In genomic region chr10:102927311-102928010, GRCh38 we compare ENCODE assay signal across 17 cellular contexts. TPM values are rescaled to one million over a fixed set of nuclear protein-coding genes. Genes with fewer than 3 reads are reported as not detected.
DNase-seq lines count a peak whose midpoint lies in the region; ATAC-seq, FAIRE-seq and TF ChIP-seq lines count a peak whose summit lies in the region.
"Had no signal": no experiment of that assay in that cellular context is flagged by ENCODE, and none has a peak within 500 bp of the region (broad histone marks: within the 10 kb centered on the region; RNA-seq: fewer than 3 reads in every experiment).

No MANE protein-coding gene starts in this region.

- H3K9me3 Mint-ChIP-seq in activated T-helper 1 cell treated with anti-CD3 and anti-CD28 coated beads, Interleukin-12 subunit alpha, Interleukin-12 subunit beta, Interleukin-2, Interleukin-4 antibody, amounts not matched to agents 30 ng/mL and 10 ng/mL and 1 ng/mL, durations not matched to agents 14 hours and 24 hours and 36 hours, result no peaks in the 10 kb centered on the region
- no peaks in the 10 kb centered on the region for H3K9me3 Mint-ChIP-seq in natural killer cell treated with Interleukin-12 subunit alpha and Interleukin-12 subunit beta and Interleukin-15 and Interleukin-18, amount 100 ng/mL, for 72 hours
- H3K9me3 Mint-ChIP-seq: stimulated activated effector memory CD8-positive, alpha-beta T cell treated with anti-CD3 and anti-CD28 coated beads, Interleukin-12 subunit alpha, Interleukin-12 subunit beta, amount 100 ng/mL, for 72 hours had no signal

- H3K27ac Mint-ChIP-seq in activated T-helper 1 cell treated with anti-CD3 and anti-CD28 coated beads, Interleukin-12 subunit alpha, Interleukin-12 subunit beta, Interleukin-2, Interleukin-4 antibody, amounts not matched to agents 30 ng/mL and 10 ng/mL and 1 ng/mL, durations not matched to agents 14 hours and 24 hours and 36 hours, result peak overlapping the region; percentile 12
- H3K27ac Mint-ChIP-seq in natural killer cell treated with Interleukin-12 subunit alpha and Interleukin-12 subunit beta and Interleukin-15 and Interleukin-18, amount 100 ng/mL, for 72 hours, result peak overlapping the region in 1 of 2 donors; percentile 11
- H3K27ac Mint-ChIP-seq: stimulated activated effector memory CD8-positive, alpha-beta T cell treated with anti-CD3 and anti-CD28 coated beads, Interleukin-12 subunit alpha, Interleukin-12 subunit beta, amount 100 ng/mL, for 72 hours had no signal

- intact Hi-C loops in activated T-helper 1 cell treated with anti-CD3 and anti-CD28 coated beads, Interleukin-12 subunit alpha, Interleukin-12 subunit beta, Interleukin-2, Interleukin-4 antibody, amounts not matched to agents 30 ng/mL and 10 ng/mL and 1 ng/mL, durations not matched to agents 14 hours and 24 hours and 36 hours (cut with micrococcal nuclease), result no loop called here

- peaks cover 7% of the 10 kb centered on the region for H3K36me3 Mint-ChIP-seq in activated T-helper 1 cell treated with anti-CD3 and anti-CD28 coated beads, Interleukin-12 subunit alpha, Interleukin-12 subunit beta, Interleukin-2, Interleukin-4 antibody, amounts not matched to agents 30 ng/mL and 10 ng/mL and 1 ng/mL, durations not matched to agents 14 hours and 24 hours and 36 hours (ENCODE audit: low read depth)
- no peaks in the 10 kb centered on the region for H3K36me3 Mint-ChIP-seq in natural killer cell treated with Interleukin-12 subunit alpha and Interleukin-12 subunit beta and Interleukin-15 and Interleukin-18, amount 100 ng/mL, for 72 hours

- no peak for TF ChIP-seq POLR2A in GM12891 (IDR thresholded peaks at IDR 0.05; ENCODE audit: low read depth, low read length)

- peak; percentile 89 for FAIRE-seq in GM12891 (lab: Jason Lieb, UNC)

- no peak overlapping the region for H3K4me3 Mint-ChIP-seq in activated T-helper 1 cell treated with anti-CD3 and anti-CD28 coated beads, Interleukin-12 subunit alpha, Interleukin-12 subunit beta, Interleukin-2, Interleukin-4 antibody, amounts not matched to agents 30 ng/mL and 10 ng/mL and 1 ng/mL, durations not matched to agents 14 hours and 24 hours and 36 hours
- H3K4me3 Mint-ChIP-seq in natural killer cell treated with Interleukin-12 subunit alpha and Interleukin-12 subunit beta and Interleukin-15 and Interleukin-18, amount 100 ng/mL, for 72 hours, result no peak overlapping the region
- H3K4me3 Mint-ChIP-seq: stimulated activated effector memory CD8-positive, alpha-beta T cell treated with anti-CD3 and anti-CD28 coated beads, Interleukin-12 subunit alpha, Interleukin-12 subunit beta, amount 100 ng/mL, for 72 hours had no signal

- no peaks in the 10 kb centered on the region for H3K27me3 Mint-ChIP-seq in activated T-helper 1 cell treated with anti-CD3 and anti-CD28 coated beads, Interleukin-12 subunit alpha, Interleukin-12 subunit beta, Interleukin-2, Interleukin-4 antibody, amounts not matched to agents 30 ng/mL and 10 ng/mL and 1 ng/mL, durations not matched to agents 14 hours and 24 hours and 36 hours (ENCODE audit: insufficient read depth)
- H3K27me3 Mint-ChIP-seq in natural killer cell treated with Interleukin-12 subunit alpha and Interleukin-12 subunit beta and Interleukin-15 and Interleukin-18, amount 100 ng/mL, for 72 hours, result no peaks in the 10 kb centered on the region

- H3K4me1 Mint-ChIP-seq in activated T-helper 1 cell treated with anti-CD3 and anti-CD28 coated beads, Interleukin-12 subunit alpha, Interleukin-12 subunit beta, Interleukin-2, Interleukin-4 antibody, amounts not matched to agents 30 ng/mL and 10 ng/mL and 1 ng/mL, durations not matched to agents 14 hours and 24 hours and 36 hours (ENCODE audit: low read depth), result peaks cover 25% of the 10 kb centered on the region
- peaks cover 11 to 18% of the 10 kb centered on the region in 2 donors for H3K4me1 Mint-ChIP-seq in natural killer cell treated with Interleukin-12 subunit alpha and Interleukin-12 subunit beta and Interleukin-15 and Interleukin-18, amount 100 ng/mL, for 72 hours (ENCODE audit: low read depth in 2 of 2)

- peak; percentile 32 to 73 for ATAC-seq in natural killer cell treated with Interleukin-12 subunit alpha and Interleukin-12 subunit beta and Interleukin-15 and Interleukin-18, amount 100 ng/mL, for 72 hours
- ATAC-seq in HG02623 (IDR thresholded peaks at IDR 0.05; ENCODE audit: unreplicated experiment), result no peak
- ATAC-seq: gastroesophageal sphincter; stimulated activated effector memory CD8-positive, alpha-beta T cell treated with anti-CD3 and anti-CD28 coated beads, Interleukin-12 subunit alpha, Interleukin-12 subunit beta, amount 100 ng/mL, for 72 hours had no signal

- DNase-seq in GM12891 (ENCODE audit: insufficient read length, low spot score), result no peak
- DNase-seq in NOMO-1 treated with dmso at 0.1 percent for 144 hours (lab: John Stamatoyannopoulos, UW; ENCODE audit: unreplicated experiment), result peak; percentile 71
- DNase-seq in activated T-helper 1 cell treated with anti-CD3 and anti-CD28 coated beads, Interleukin-12 subunit alpha, Interleukin-12 subunit beta, Interleukin-2, Interleukin-4 antibody, amounts not matched to agents 30 ng/mL and 10 ng/mL and 1 ng/mL, durations not matched to agents 14 hours and 24 hours and 36 hours (ENCODE audit: low spot score), result no peak
- DNase-seq in natural killer cell treated with Interleukin-12 subunit alpha and Interleukin-12 subunit beta and Interleukin-15 and Interleukin-18, amount 100 ng/mL, for 72 hours (ENCODE audit: low spot score), result no peak
- DNase-seq in NCI-H1417 treated with DMSO at 0.1 percent for 48 hours (lab: John Stamatoyannopoulos, UW), result no peak
- DNase-seq in HPDE6-E6E7 (ENCODE audit: extremely low spot score), result no peak
- DNase-seq: activated CD4-positive, alpha-beta T cell treated with anti-CD3 and anti-CD28 coated beads for 1 hour; amniotic stem cell; C1 segment of cervical spinal cord; Karpas-422; NCI-H187; NCI-H446; occipital lobe had no signal

TF ChIP-seq in GM12891, 5 proteins besides CTCF, POLR2A, EP300 and RAD21:
- TF ChIP-seq TAF1 (IDR thresholded peaks at IDR 0.05; ENCODE audit: low read depth, low read length) (no peak), POU2F2 (IDR thresholded peaks at IDR 0.05; ENCODE audit: low read depth, low read length) (no peak), SPI1 (IDR thresholded peaks at IDR 0.05; ENCODE audit: low read depth, low read length) (no peak), POLR2AphosphoS5 (IDR thresholded peaks at IDR 0.05; ENCODE audit: low read depth, low read length) (no peak), PAX5 (IDR thresholded peaks at IDR 0.05; ENCODE audit: insufficient read depth, low read length, severe bottlenecking) (no peak)

RNA-seq across cellular contexts. Expression of gene CNNM2, which starts 9.4 kb away (rescaled TPM):
- polyA plus RNA-seq in GM12891 (2012; ENCODE audit: low read depth, missing spikeins), result 3.6 TPM
- total RNA-seq in activated T-helper 1 cell treated with anti-CD3 and anti-CD28 coated beads, Interleukin-12 subunit alpha, Interleukin-12 subunit beta, Interleukin-2, Interleukin-4 antibody, amounts not matched to agents 30 ng/mL and 10 ng/mL and 1 ng/mL, durations not matched to agents 14 hours and 24 hours and 36 hours, result 5.5 and 6.6 TPM in 2 replicates
- 10 to 100 TPM in 1 of 2 donors, 1 to 10 TPM in 1; 6.2 to 11.2 TPM for total RNA-seq in natural killer cell treated with Interleukin-12 subunit alpha and Interleukin-12 subunit beta and Interleukin-15 and Interleukin-18, amount 100 ng/mL, for 72 hours

RNA-seq across cellular contexts. Expression of gene AS3MT, which starts 58.2 kb away (rescaled TPM):
- 3.7 TPM for polyA plus RNA-seq in GM12891 (2012; ENCODE audit: low read depth, missing spikeins)
- total RNA-seq in activated T-helper 1 cell treated with anti-CD3 and anti-CD28 coated beads, Interleukin-12 subunit alpha, Interleukin-12 subunit beta, Interleukin-2, Interleukin-4 antibody, amounts not matched to agents 30 ng/mL and 10 ng/mL and 1 ng/mL, durations not matched to agents 14 hours and 24 hours and 36 hours, result 0.12 and 0.47 TPM in 2 replicates
- under 1 TPM in 1 of 2 donors, not detected in 1; 0.43 TPM for total RNA-seq in natural killer cell treated with Interleukin-12 subunit alpha and Interleukin-12 subunit beta and Interleukin-15 and Interleukin-18, amount 100 ng/mL, for 72 hours
- total RNA-seq: OCI-LY7 had no signal
